32 cellular contexts compared by ENCODE assay signal in the genomic region with DNA sequence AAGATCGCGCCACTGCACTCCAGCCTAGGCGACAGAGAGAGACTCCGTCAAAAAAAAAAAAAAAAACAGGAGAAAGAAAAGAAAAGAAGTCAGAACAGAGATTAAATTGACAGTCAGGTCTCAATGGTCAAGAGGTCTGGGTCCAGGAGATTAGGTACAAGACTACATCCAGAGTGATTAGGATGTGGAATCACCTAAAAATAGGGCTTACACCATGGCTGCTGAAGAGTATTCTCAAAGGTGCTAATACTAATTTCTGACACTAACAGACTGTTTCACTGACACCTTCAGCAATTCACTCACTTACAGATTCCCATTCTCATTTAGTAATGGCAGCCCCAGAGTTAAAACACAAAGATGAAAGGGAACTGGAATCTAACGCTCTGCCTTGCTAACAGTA.
"Had no signal": no experiment of that assay in that cellular context is flagged by ENCODE, and none has a peak within 500 bp of the region (broad histone marks: within the 10 kb centered on the region; RNA-seq: fewer than 3 reads in every experiment).

No MANE protein-coding gene starts in this region.

- H3K4me3 Mint-ChIP-seq: activated B cell treated with CpG ODN at 0.5 μM for 24 hours; activated CD4-positive, alpha-beta memory T cell treated with anti-CD3 and anti-CD28 coated beads, Interleukin-2, amount 10 ng/mL, durations not matched to agents 7 days and 5 days; activated CD4-positive, alpha-beta T cell treated with anti-CD3 and anti-CD28 coated beads, Interleukin-2, amount 10 ng/mL, durations not matched to agents 7 days and 5 days; activated naive CD4-positive, alpha-beta T cell treated with anti-CD3 and anti-CD28 coated beads, Interleukin-2, amount 10 ng/mL, durations not matched to agents 7 days and 5 days; activated naive CD8-positive, alpha-beta T cell treated with anti-CD3 and anti-CD28 coated beads, Interleukin-2, amount 50 U/mL, for 24 hours; activated T-cell treated with anti-CD3 and anti-CD28 coated beads, Interleukin-2, amount 50 U/mL, for 24 hours; activated T-cell treated with anti-CD3 and anti-CD28 coated beads, Interleukin-2, amount 50 U/mL, for 72 hours; central memory CD8-positive, alpha-beta T cell; dendritic cell treated with granulocyte-macrophage colony-stimulating factor and Interleukin-4, amounts not matched to agents 40 ng/mL and 50 ng/mL, for 4 days; effector memory CD8-positive, alpha-beta T cell; T-helper 17 cell; T-helper 2 cell treated with Interferon-gamma antibody and Interleukin-4, amounts not matched to agents 5 μg/mL and 100 μg/mL, for 36 hours had no signal

- DNase-seq: activated B cell treated with CpG ODN at 0.5 μM for 24 hours; activated CD4-positive, alpha-beta memory T cell treated with anti-CD3 and anti-CD28 coated beads, Interleukin-2, amount 10 ng/mL, durations not matched to agents 7 days and 5 days; activated CD4-positive, alpha-beta T cell treated with anti-CD3 and anti-CD28 coated beads, Interleukin-2, amount 10 ng/mL, durations not matched to agents 7 days and 5 days; activated CD4-positive, alpha-beta T cell treated with anti-CD3 and anti-CD28 coated beads, Interleukin-2, amount 50 U/mL, for 4 hours; activated CD8-positive, alpha-beta memory T cell treated with anti-CD3 and anti-CD28 coated beads, Interleukin-2, amount 50 U/mL, for 48 hours; activated gamma-delta T cell; activated naive CD4-positive, alpha-beta T cell; activated naive CD4-positive, alpha-beta T cell treated with anti-CD3 and anti-CD28 coated beads, Interleukin-2, amount 10 ng/mL, durations not matched to agents 7 days and 5 days; activated naive CD8-positive, alpha-beta T cell treated with anti-CD3 and anti-CD28 coated beads, Interleukin-2, amount 50 U/mL, for 24 hours; activated T-cell treated with anti-CD3 and anti-CD28 coated beads for 4 hours; activated T-cell treated with anti-CD3 and anti-CD28 coated beads, Interleukin-2, amount 50 U/mL, for 24 hours; activated T-cell treated with anti-CD3 and anti-CD28 coated beads, Interleukin-2, amount 50 U/mL, for 72 hours; adrenal gland; amygdala; aorta; body of pancreas; dorsolateral prefrontal cortex; effector memory CD8-positive, alpha-beta T cell; foreskin keratinocyte; gastrocnemius medialis; glutamatergic neuron; T-helper 1 cell; T-helper 17 cell; T1000; WERI-Rb-1 had no signal

- H3K27ac ChIP-seq: body of pancreas, coronary artery, dorsolateral prefrontal cortex, esophagus muscularis mucosa, foreskin keratinocyte, WERI-Rb-1 had no signal

- H3K36me3 ChIP-seq: adrenal gland, esophagus muscularis mucosa, gastrocnemius medialis, WERI-Rb-1 had no signal

- H3K27ac Mint-ChIP-seq: activated B cell treated with CpG ODN at 0.5 μM for 24 hours; activated CD4-positive, alpha-beta memory T cell treated with anti-CD3 and anti-CD28 coated beads, Interleukin-2, amount 10 ng/mL, durations not matched to agents 7 days and 5 days; activated CD4-positive, alpha-beta T cell treated with anti-CD3 and anti-CD28 coated beads, Interleukin-2, amount 10 ng/mL, durations not matched to agents 7 days and 5 days; activated naive CD4-positive, alpha-beta T cell treated with anti-CD3 and anti-CD28 coated beads, Interleukin-2, amount 10 ng/mL, durations not matched to agents 7 days and 5 days; activated naive CD4-positive, alpha-beta T cell treated with anti-CD3 and anti-CD28 coated beads, Interleukin-2, amount 50 U/mL, for 72 hours; activated naive CD8-positive, alpha-beta T cell treated with anti-CD3 and anti-CD28 coated beads, Interleukin-2, amount 50 U/mL, for 24 hours; activated T-cell treated with anti-CD3 and anti-CD28 coated beads, Interleukin-2, amount 50 U/mL, for 24 hours; activated T-cell treated with anti-CD3 and anti-CD28 coated beads, Interleukin-2, amount 50 U/mL, for 72 hours; dendritic cell treated with granulocyte-macrophage colony-stimulating factor and Interleukin-4, amounts not matched to agents 40 ng/mL and 50 ng/mL, for 4 days; effector memory CD8-positive, alpha-beta T cell; T-helper 17 cell; T-helper 2 cell treated with Interferon-gamma antibody and Interleukin-4, amounts not matched to agents 5 μg/mL and 100 μg/mL, for 36 hours had no signal

- H3K27me3 ChIP-seq: adrenal gland, body of pancreas, dorsolateral prefrontal cortex, esophagus muscularis mucosa, foreskin keratinocyte, gastrocnemius medialis had no signal

- H3K36me3 Mint-ChIP-seq: activated naive CD4-positive, alpha-beta T cell treated with anti-CD3 and anti-CD28 coated beads, Interleukin-2, amount 10 ng/mL, durations not matched to agents 7 days and 5 days; activated naive CD4-positive, alpha-beta T cell treated with anti-CD3 and anti-CD28 coated beads, Interleukin-2, amount 50 U/mL, for 72 hours had no signal

- ATAC-seq: activated CD4-positive, CD25-positive, alpha-beta regulatory T cell treated with anti-CD3 and anti-CD28 coated beads, Interleukin-2, amount 50 U/mL, for 24 hours; activated naive CD4-positive, alpha-beta T cell treated with anti-CD3 and anti-CD28 coated beads, Interleukin-2, amount 50 U/mL, for 72 hours; activated naive CD8-positive, alpha-beta T cell treated with anti-CD3 and anti-CD28 coated beads, Interleukin-2, amount 50 U/mL, for 24 hours; activated T-cell treated with anti-CD3 and anti-CD28 coated beads, Interleukin-2, amount 50 U/mL, for 72 hours; body of pancreas; effector memory CD8-positive, alpha-beta T cell; foreskin keratinocyte; gastrocnemius medialis; T-helper 17 cell had no signal

- H3K27me3 Mint-ChIP-seq: activated B cell treated with CpG ODN at 0.5 μM for 24 hours; activated CD4-positive, alpha-beta T cell treated with anti-CD3 and anti-CD28 coated beads, Interleukin-2, amount 10 ng/mL, durations not matched to agents 7 days and 5 days; activated naive CD4-positive, alpha-beta T cell treated with anti-CD3 and anti-CD28 coated beads, Interleukin-2, amount 10 ng/mL, durations not matched to agents 7 days and 5 days; activated naive CD8-positive, alpha-beta T cell treated with anti-CD3 and anti-CD28 coated beads, Interleukin-2, amount 50 U/mL, for 24 hours; activated T-cell treated with anti-CD3 and anti-CD28 coated beads, Interleukin-2, amount 50 U/mL, for 24 hours; central memory CD8-positive, alpha-beta T cell; dendritic cell treated with granulocyte-macrophage colony-stimulating factor and Interleukin-4, amounts not matched to agents 40 ng/mL and 50 ng/mL, for 4 days; T-helper 17 cell had no signal

- H3K9me3 ChIP-seq: adrenal gland, body of pancreas, esophagus muscularis mucosa, gastrocnemius medialis had no signal

- H3K4me1 Mint-ChIP-seq: activated B cell treated with CpG ODN at 0.5 μM for 24 hours; activated CD4-positive, alpha-beta memory T cell treated with anti-CD3 and anti-CD28 coated beads, Interleukin-2, amount 10 ng/mL, durations not matched to agents 7 days and 5 days; activated CD4-positive, alpha-beta T cell treated with anti-CD3 and anti-CD28 coated beads, Interleukin-2, amount 10 ng/mL, durations not matched to agents 7 days and 5 days; activated naive CD4-positive, alpha-beta T cell treated with anti-CD3 and anti-CD28 coated beads, Interleukin-2, amount 10 ng/mL, durations not matched to agents 7 days and 5 days; central memory CD8-positive, alpha-beta T cell had no signal

- H3K4me1 ChIP-seq: foreskin keratinocyte had no signal

- H3K4me3 ChIP-seq: adrenal gland, body of pancreas, coronary artery, dorsolateral prefrontal cortex, esophagus muscularis mucosa, gastrocnemius medialis had no signal

- H3K9me3 Mint-ChIP-seq: activated B cell treated with CpG ODN at 0.5 μM for 24 hours; activated CD4-positive, alpha-beta memory T cell treated with anti-CD3 and anti-CD28 coated beads, Interleukin-2, amount 10 ng/mL, durations not matched to agents 7 days and 5 days; activated CD4-positive, alpha-beta T cell treated with anti-CD3 and anti-CD28 coated beads, Interleukin-2, amount 10 ng/mL, durations not matched to agents 7 days and 5 days; activated naive CD4-positive, alpha-beta T cell treated with anti-CD3 and anti-CD28 coated beads, Interleukin-2, amount 10 ng/mL, durations not matched to agents 7 days and 5 days; activated naive CD4-positive, alpha-beta T cell treated with anti-CD3 and anti-CD28 coated beads, Interleukin-2, amount 50 U/mL, for 72 hours; activated naive CD8-positive, alpha-beta T cell treated with anti-CD3 and anti-CD28 coated beads, Interleukin-2, amount 50 U/mL, for 24 hours; activated T-cell treated with anti-CD3 and anti-CD28 coated beads, Interleukin-2, amount 50 U/mL, for 24 hours; activated T-cell treated with anti-CD3 and anti-CD28 coated beads, Interleukin-2, amount 50 U/mL, for 72 hours; central memory CD8-positive, alpha-beta T cell; dendritic cell treated with granulocyte-macrophage colony-stimulating factor and Interleukin-4, amounts not matched to agents 40 ng/mL and 50 ng/mL, for 4 days; effector memory CD8-positive, alpha-beta T cell; T-helper 2 cell treated with Interferon-gamma antibody and Interleukin-4, amounts not matched to agents 5 μg/mL and 100 μg/mL, for 36 hours had no signal
